Comparison of ENCODE assay signal across 8 cellular contexts in genomic region chr3:42701371-42702065, GRCh38. TPM values are rescaled to one million over a fixed set of nuclear protein-coding genes. Genes with fewer than 3 reads are reported as not detected.
A peak's percentile ranks its signal among the peaks of the same experiment; 100 is the strongest.
DNase-seq lines count a peak whose midpoint lies in the region; ATAC-seq and TF ChIP-seq lines count a peak whose summit lies in the region.

No MANE protein-coding gene starts in this region.

- DNase-seq in COLO668 (lab: John Stamatoyannopoulos, UW; ENCODE audit: unreplicated experiment) (peak; percentile 28), MM.1S (peak; percentile 65), ecto neural progenitor cell (ENCODE audit: low spot score) (peak; percentile 88), mesothelial cell of epicardium (ENCODE audit: low spot score in 2 of 2, unreplicated experiment in 2 of 2) (peak; percentile 44 to 71), SKM-1 (lab: John Stamatoyannopoulos, UW; ENCODE audit: unreplicated experiment) (no peak)
- peak; percentile 57 for DNase-seq in activated CD4-positive, alpha-beta T cell treated with anti-CD3 and anti-CD28 coated beads, Interleukin-2, amount 50 U/mL, for 1 hour
- DNase-seq in stimulated activated CD8-positive, alpha-beta memory T cell treated with anti-CD3 and anti-CD28 coated beads, Interleukin-7, amount 100 ng/mL, for 1 hour (ENCODE audit: low read depth in 2 of 2): peak; percentile 7 to 27

- H3K27ac Mint-ChIP-seq in mesothelial cell of epicardium: no peak overlapping the region

- ATAC-seq in HG03378 (IDR thresholded peaks at IDR 0.05; ENCODE audit: unreplicated experiment): no peak

- H3K27me3 ChIP-seq in MM.1S (replicated peaks; ENCODE audit: insufficient read depth, low read length): no peaks in the 10 kb centered on the region

- no peaks in the 10 kb centered on the region for H3F3A ChIP-seq in MM.1S (ENCODE audit: insufficient read depth, low read length)

- no peak overlapping the region for H3K4me3 ChIP-seq in MM.1S (ENCODE audit: low read length)

- H3K4me2 ChIP-seq in MM.1S (ENCODE audit: low read depth, low read length): no peak overlapping the region

- no peaks in the 10 kb centered on the region for H3K4me1 Mint-ChIP-seq in mesothelial cell of epicardium

- H2AFZ ChIP-seq in MM.1S (ENCODE audit: low read length): no peak overlapping the region

- no peak overlapping the region for H3K27ac ChIP-seq in MM.1S (ENCODE audit: low read length)

- H3K9me2 ChIP-seq in MM.1S (replicated peaks; ENCODE audit: insufficient read depth, low read length): no peaks in the 10 kb centered on the region

- no peaks in the 10 kb centered on the region for H3K79me2 ChIP-seq in MM.1S (ENCODE audit: low read length)

- H3K4me1 ChIP-seq in MM.1S (ENCODE audit: low read length): no peaks in the 10 kb centered on the region

- no peaks in the 10 kb centered on the region for H3K36me3 ChIP-seq in MM.1S (replicated peaks; ENCODE audit: insufficient read depth, low read length)

- no peaks in the 10 kb centered on the region for H4K20me1 ChIP-seq in MM.1S (ENCODE audit: insufficient read depth, low read length)

- TF ChIP-seq CTCF in MM.1S (IDR thresholded peaks at IDR 0.05; ENCODE audit: low read length) (no peak), mesothelial cell of epicardium (IDR thresholded peaks at IDR 0.05; ENCODE audit: unreplicated experiment) (no peak)

- H3K4me3 Mint-ChIP-seq in mesothelial cell of epicardium: no peak overlapping the region

- no peaks in the 10 kb centered on the region for H3K36me3 Mint-ChIP-seq in mesothelial cell of epicardium

- no peaks in the 10 kb centered on the region for H3K9me3 Mint-ChIP-seq in mesothelial cell of epicardium

- H3K27me3 Mint-ChIP-seq in mesothelial cell of epicardium (ENCODE audit: low read depth): peaks cover 22% of the 10 kb centered on the region

- H3K9me3 ChIP-seq in MM.1S (replicated peaks; ENCODE audit: insufficient read depth, low read length): no peaks in the 10 kb centered on the region

- H3K9ac ChIP-seq in MM.1S (ENCODE audit: low read length): no peak overlapping the region

RNA-seq across cellular contexts. Expression of gene HHATL, which starts 1.1 kb away (rescaled TPM):
- not detected in 3 replicates for total RNA-seq in mesothelial cell of epicardium

RNA-seq across cellular contexts. Expression of gene KLHL40, which starts 16.2 kb away (rescaled TPM):
- not detected in 3 replicates for total RNA-seq in mesothelial cell of epicardium

RNA-seq across cellular contexts. Expression of gene ZBTB47, which starts 48.0 kb away (rescaled TPM):
- total RNA-seq in mesothelial cell of epicardium: 22.4 to 23.6 TPM (median 23.0 TPM) in 3 replicates
